1 cellular context compared by ENCODE assay signal in genomic region chr6:27388293-27389197, GRCh38.
TF ChIP-seq lines count a peak whose summit lies in the region.

TSS of gene ZNF391 (plus strand) at chr6:27388759. CDS start at chr6:27400371, 11,612 bp downstream.

TF ChIP-seq in HepG2, 621 proteins besides CTCF, POLR2A, EP300 and RAD21 (continued from another document and continues in another):
- TF ChIP-seq ZNF609 (CRISPR knock-in tag; IDR thresholded peaks at IDR 0.05; ENCODE audit: borderline replicate concordance) (peak; percentile 41; the same call in 1 of the 2 replicates), SP2 (CRISPR knock-in tag; IDR thresholded peaks at IDR 0.05) (peak; percentile 54; the same call in 1 of the 2 replicates), GMEB1 (CRISPR knock-in tag; IDR thresholded peaks at IDR 0.05; ENCODE audit: borderline replicate concordance) (peak; percentile 87), WIZ (CRISPR knock-in tag; IDR thresholded peaks at IDR 0.05) (peak; percentile 99), ARID5B (CRISPR knock-in tag; IDR thresholded peaks at IDR 0.05) (peak; percentile 75; the same call in 1 of the 2 replicates), ZNF326 (CRISPR knock-in tag; IDR thresholded peaks at IDR 0.05; ENCODE audit: borderline replicate concordance) (no peak), PBX2 (CRISPR knock-in tag; IDR thresholded peaks at IDR 0.05) (no peak), CBX5 (CRISPR knock-in tag; IDR thresholded peaks at IDR 0.05; ENCODE audit: borderline replicate concordance) (peak; percentile 98), ZNF546 (CRISPR knock-in tag; conservative IDR thresholded peaks at IDR 0.05) (no peak), GRHL1 (CRISPR knock-in tag; conservative IDR thresholded peaks at IDR 0.05) (no peak), ZFP36L1 (CRISPR knock-in tag; IDR thresholded peaks at IDR 0.05) (no peak), MBD4 (IDR thresholded peaks at IDR 0.05; ENCODE audit: borderline replicate concordance, low read length) (no peak), TOE1 (CRISPR knock-in tag; IDR thresholded peaks at IDR 0.05) (no peak), SUZ12 (IDR thresholded peaks at IDR 0.05; ENCODE audit: low read depth, low read length) (no peak), ZNF234 (CRISPR knock-in tag; conservative IDR thresholded peaks at IDR 0.05) (0 out of 2 replicates have a peak, but pooled peaks have one; percentile 58), UBTF (CRISPR knock-in tag; IDR thresholded peaks at IDR 0.05) (peak; percentile 91), HNRNPUL1 (IDR thresholded peaks at IDR 0.05; ENCODE audit: low read depth, low read length) (no peak), CERS6 (CRISPR knock-in tag; IDR thresholded peaks at IDR 0.05) (no peak), ZSCAN20 (CRISPR knock-in tag; IDR thresholded peaks at IDR 0.05; ENCODE audit: borderline replicate concordance) (no peak), FOSL1 (CRISPR knock-in tag; IDR thresholded peaks at IDR 0.05; ENCODE audit: borderline replicate concordance) (no peak), IRF9 (CRISPR knock-in tag; IDR thresholded peaks at IDR 0.05; ENCODE audit: borderline replicate concordance) (peak; percentile 96; the same call in 1 of the 2 replicates), TP53 (CRISPR knock-in tag; conservative IDR thresholded peaks at IDR 0.05) (peak; percentile 85; the same call in 1 of the 2 replicates), ZEB1 (IDR thresholded peaks at IDR 0.05; ENCODE audit: insufficient replicate concordance, low read depth) (no peak), ZBTB7B (CRISPR knock-in tag; IDR thresholded peaks at IDR 0.05) (peak; percentile 78; the same call in 1 of the 2 replicates), ZSCAN22 (CRISPR knock-in tag; IDR thresholded peaks at IDR 0.05) (peak; percentile 61; the same call in 1 of the 2 replicates), CEBPG (CRISPR knock-in tag; IDR thresholded peaks at IDR 0.05) (peak; percentile 59), ZNF567 (CRISPR knock-in tag; IDR thresholded peaks at IDR 0.05; ENCODE audit: borderline replicate concordance) (peak; percentile 28; the same call in 1 of the 2 replicates), AGO1 (IDR thresholded peaks at IDR 0.05; ENCODE audit: low read depth, low read length, poor library complexity, severe bottlenecking) (peak; percentile 61), ZNF780A (CRISPR knock-in tag; IDR thresholded peaks at IDR 0.05) (peak; percentile 65; the same call in 1 of the 2 replicates), ZBTB43 (CRISPR knock-in tag; conservative IDR thresholded peaks at IDR 0.05) (peak; percentile 86), ZBTB7A (CRISPR knock-in tag; IDR thresholded peaks at IDR 0.05) (peak; percentile 81), PAX8 (CRISPR knock-in tag; IDR thresholded peaks at IDR 0.05; ENCODE audit: borderline replicate concordance) (peak; percentile 77; the same call in 1 of the 2 replicates), ZSCAN9 (CRISPR knock-in tag; IDR thresholded peaks at IDR 0.05; ENCODE audit: borderline replicate concordance) (peak; percentile 60; the same call in 1 of the 2 replicates), ZNF468 (CRISPR knock-in tag; IDR thresholded peaks at IDR 0.05) (no peak), ESRRA (CRISPR knock-in tag; IDR thresholded peaks at IDR 0.05; ENCODE audit: low read depth) (no peak; the same call in none of the 2 replicates)
